In genomic region chr11:94775576-94776327, GRCh38 we compare ENCODE assay signal across 11 cellular contexts. TPM values are rescaled to one million over a fixed set of nuclear protein-coding genes. Genes with fewer than 3 reads are reported as not detected.
DNase-seq lines count a peak whose midpoint lies in the region; ATAC-seq and TF ChIP-seq lines count a peak whose summit lies in the region.
"Had no signal": no experiment of that assay in that cellular context is flagged by ENCODE, and none has a peak within 500 bp of the region (broad histone marks: within the 10 kb centered on the region; RNA-seq: fewer than 3 reads in every experiment).

No MANE protein-coding gene starts in this region.

- no peak overlapping the region for H2AFZ ChIP-seq in HCT116 (ENCODE audit: low read depth, low read length, poor library complexity, severe bottlenecking)

- H3K27me3 ChIP-seq in HCT116 (ENCODE audit: insufficient read depth, low read length): no peaks in the 10 kb centered on the region
- no peaks in the 10 kb centered on the region for H3K27me3 ChIP-seq in esophagus (ENCODE audit: control insufficient read depth in 1 of 2, insufficient read depth in 2 of 2, low read length in 2 of 2)
- H3K27me3 ChIP-seq in skeletal muscle tissue (ENCODE audit: control insufficient read depth in 3 of 3, insufficient read depth in 3 of 3, low read length in 3 of 3): no peaks in the 10 kb centered on the region
- H3K27me3 ChIP-seq: adrenal gland had no signal

- no peak for TF ChIP-seq CTCF in HCT116 (IDR thresholded peaks at IDR 0.05 in 2 of 3, conservative IDR thresholded peaks at IDR 0.05 in 1 of 3; ENCODE audit: borderline replicate concordance in 1 of 3, insufficient read depth in 1 of 3, low read depth in 2 of 3, low read length in 2 of 3)

- no peak overlapping the region for H3K4me3 Mint-ChIP-seq in activated T-cell treated with anti-CD3 and anti-CD28 coated beads, Interleukin-2, amount 50 U/mL, for 72 hours
- H3K4me3 Mint-ChIP-seq: activated T-cell treated with anti-CD3 and anti-CD28 coated beads, Interleukin-2, amount 50 U/mL, for 4 hours; naive thymus-derived CD8-positive, alpha-beta T cell had no signal

- peaks cover 7% of the 10 kb centered on the region for H3K4me1 Mint-ChIP-seq in activated T-cell treated with anti-CD3 and anti-CD28 coated beads, Interleukin-2, amount 50 U/mL, for 72 hours (ENCODE audit: low read depth)

- H3K9ac ChIP-seq in HCT116 (ENCODE audit: low read length) (no peak overlapping the region), skeletal muscle tissue (ENCODE audit: low read depth in 1 of 3, low read length in 3 of 3) (no peak overlapping the region)

- no TSS peak for BruUV-seq in HCT116 (replicated peaks; lab: Mats Ljungman, UMichigan)

- DNase-seq in HCT116 (ENCODE audit: low read depth, low spot score): no peak
- peak; percentile 64 for DNase-seq in NCI-H748 (lab: John Stamatoyannopoulos, UW; ENCODE audit: unreplicated experiment)
- DNase-seq in activated T-cell treated with anti-CD3 and anti-CD28 coated beads, Interleukin-2, amount 50 U/mL, for 72 hours: no peak
- DNase-seq: activated CD4-positive, alpha-beta T cell treated with anti-CD3 and anti-CD28 coated beads for 48 hours; activated T-cell treated with anti-CD3 and anti-CD28 coated beads, Interleukin-2, amount 50 U/mL, for 4 hours; naive thymus-derived CD8-positive, alpha-beta T cell had no signal

- H3K36me3 ChIP-seq in HCT116 (ENCODE audit: control insufficient read depth in 1 of 2, insufficient read depth in 2 of 2, low read length in 2 of 2) (no peaks in the 10 kb centered on the region), esophagus (ENCODE audit: control insufficient read depth in 2 of 2, insufficient read depth in 2 of 2, low read length in 1 of 2) (no peaks in the 10 kb centered on the region), skeletal muscle tissue (ENCODE audit: control insufficient read depth in 3 of 3, insufficient read depth in 3 of 3, low read length in 3 of 3) (no peaks in the 10 kb centered on the region)
- H3K36me3 ChIP-seq: adrenal gland had no signal

- POLR2A ChIA-PET in HCT116 (lab: Charles Lee): no interaction called here

- H3K36me3 Mint-ChIP-seq in activated T-cell treated with anti-CD3 and anti-CD28 coated beads, Interleukin-2, amount 50 U/mL, for 72 hours (ENCODE audit: insufficient read depth in 2 of 2): no peaks in the 10 kb centered on the region
- H3K36me3 Mint-ChIP-seq: naive thymus-derived CD8-positive, alpha-beta T cell had no signal

- no peaks in the 10 kb centered on the region for H3K9me2 ChIP-seq in HCT116 (ENCODE audit: insufficient read depth)

- ATAC-seq in HCT116 (0 out of 2 replicates have a peak, but pooled peaks have one; percentile 29), GM19395 (IDR thresholded peaks at IDR 0.05; ENCODE audit: unreplicated experiment) (no peak), HG03432 (IDR thresholded peaks at IDR 0.05; ENCODE audit: unreplicated experiment) (no peak)
- ATAC-seq in activated T-cell treated with anti-CD3 and anti-CD28 coated beads, Interleukin-2, amount 50 U/mL, for 72 hours (replicated peaks in 1 of 2): no peak
- ATAC-seq: activated T-cell treated with anti-CD3 and anti-CD28 coated beads, Interleukin-2, amount 50 U/mL, for 4 hours; naive thymus-derived CD8-positive, alpha-beta T cell had no signal

- H3K4me2 ChIP-seq in HCT116 (ENCODE audit: low read length): peak overlapping the region; percentile 41

- peaks cover 15 to 41% of the 10 kb centered on the region in 2 experiments; a peak in 3 of 4 replicates for H3K4me1 ChIP-seq in HCT116 (ENCODE audit: control insufficient read depth in 1 of 2, insufficient read depth in 2 of 2, low read length in 2 of 2)
- peaks cover 0 to 11% of the 10 kb centered on the region in 2 donors for H3K4me1 ChIP-seq in esophagus (ENCODE audit: control insufficient read depth in 2 of 2, insufficient read depth in 2 of 2, low read length in 1 of 2)
- H3K4me1 ChIP-seq in skeletal muscle tissue (ENCODE audit: control insufficient read depth in 3 of 3, insufficient read depth in 3 of 3, low read length in 3 of 3): peaks cover 40 to 63% (median 45%) of the 10 kb centered on the region in 3 donors

- WGBS in esophagus, 2 donors: 79% methylated on average over 5 of the region's 5 CpGs

- H3K4me3 ChIP-seq in HCT116 (replicated peaks in 1 of 2; ENCODE audit: low read depth in 1 of 2, low read length in 2 of 2) (no peak overlapping the region), esophagus (ENCODE audit: low read depth in 1 of 2, low read length in 2 of 2) (no peak overlapping the region), skeletal muscle tissue (ENCODE audit: low read length in 3 of 3) (peak overlapping the region in 1 of 3 donors; percentile 16)
- H3K4me3 ChIP-seq: adrenal gland had no signal

- H3K79me2 ChIP-seq in HCT116 (ENCODE audit: insufficient read depth, low read length): peaks cover 96% of the 10 kb centered on the region

- H3K27ac Mint-ChIP-seq in activated T-cell treated with anti-CD3 and anti-CD28 coated beads, Interleukin-2, amount 50 U/mL, for 72 hours: no peak overlapping the region
- H3K27ac Mint-ChIP-seq: naive thymus-derived CD8-positive, alpha-beta T cell had no signal

- RAD21 ChIA-PET in HCT116 (lab: Charles Lee; ENCODE audit: low non-redundant PET in 1 of 2, low total read pairs in 2 of 2, uncharacterized antibody in 2 of 2, unreplicated experiment in 2 of 2): no interaction called here

- peaks cover 43% of the 10 kb centered on the region for H3K27me3 Mint-ChIP-seq in activated T-cell treated with anti-CD3 and anti-CD28 coated beads, Interleukin-2, amount 50 U/mL, for 72 hours (ENCODE audit: low read depth)

- H3K9me3 Mint-ChIP-seq in activated T-cell treated with anti-CD3 and anti-CD28 coated beads, Interleukin-2, amount 50 U/mL, for 72 hours: no peaks in the 10 kb centered on the region
- H3K9me3 Mint-ChIP-seq: activated T-cell treated with anti-CD3 and anti-CD28 coated beads, Interleukin-2, amount 50 U/mL, for 4 hours had no signal

- no peaks in the 10 kb centered on the region for H4K20me1 ChIP-seq in HCT116 (ENCODE audit: insufficient read depth)

- TF ChIP-seq RAD21 in HCT116 (IDR thresholded peaks at IDR 0.05; ENCODE audit: low read depth): no peak

- H3K9me3 ChIP-seq in HCT116 (ENCODE audit: control insufficient read depth in 1 of 2, insufficient read depth in 1 of 2, low read depth in 1 of 2, low read length in 2 of 2) (no peaks in the 10 kb centered on the region), esophagus (ENCODE audit: control insufficient read depth in 2 of 2, insufficient read depth in 1 of 2, low read depth in 1 of 2, low read length in 1 of 2) (no peaks in the 10 kb centered on the region), skeletal muscle tissue (ENCODE audit: control insufficient read depth in 3 of 3, low read length in 3 of 3) (no peaks in the 10 kb centered on the region)
- H3K9me3 ChIP-seq: adrenal gland had no signal

- TF ChIP-seq POLR2A in HCT116 (IDR thresholded peaks at IDR 0.05; ENCODE audit: borderline replicate concordance, extremely low read depth, insufficient read depth, insufficient read length): no peak

- CTCF ChIA-PET in HCT116 (lab: Charles Lee): no interaction called here

- intact Hi-C loops in HCT116 (cut with micrococcal nuclease): no loop called here

- H3K27ac ChIP-seq in HCT116 (ENCODE audit: low read depth, low read length): no peak overlapping the region
- H3K27ac ChIP-seq in esophagus (ENCODE audit: low read depth in 2 of 2, low read length in 1 of 2): peak overlapping the region; percentile 85 to 91
- peak overlapping the region; percentile 8 for H3K27ac ChIP-seq in skeletal muscle tissue (ENCODE audit: low read depth, low read length)

TF ChIP-seq in HCT116, 20 proteins besides CTCF, POLR2A, EP300 and RAD21 (continues in another document):
- TF ChIP-seq JUND (IDR thresholded peaks at IDR 0.05): no peak
- TF ChIP-seq ZFX (IDR thresholded peaks at IDR 0.05): no peak
- no peak for TF ChIP-seq SP1 (IDR thresholded peaks at IDR 0.05; ENCODE audit: low read depth)
- TF ChIP-seq REST (IDR thresholded peaks at IDR 0.05; ENCODE audit: low read depth): no peak
- no peak for TF ChIP-seq ELF1 (IDR thresholded peaks at IDR 0.05; ENCODE audit: borderline replicate concordance, low read depth)
- no peak for TF ChIP-seq MAX (IDR thresholded peaks at IDR 0.05)
- no peak for TF ChIP-seq EZH2 (IDR thresholded peaks at IDR 0.05)
- TF ChIP-seq CBX3 (IDR thresholded peaks at IDR 0.05; ENCODE audit: low read depth): no peak
- no peak for TF ChIP-seq FOSL1 (IDR thresholded peaks at IDR 0.05; ENCODE audit: low read depth)
- no peak for TF ChIP-seq SIN3A (IDR thresholded peaks at IDR 0.05; ENCODE audit: low read depth)
- no peak for TF ChIP-seq YY1 (IDR thresholded peaks at IDR 0.05; ENCODE audit: extremely low read depth, insufficient replicate concordance, low read depth, low read length)

RNA-seq across cellular contexts. Expression of gene AMOTL1, which starts 7.6 kb away (rescaled TPM):
- total RNA-seq in HCT116 (2021; ENCODE audit: unreplicated experiment) (27.6 TPM), skeletal muscle tissue (79.3 TPM)
- polyA plus RNA-seq in HCT116 (2012): 8.8 and 9.6 TPM in 2 replicates
- 10 to 100 TPM; 11.3 to 15.4 TPM for polyA plus RNA-seq in esophagus
- 1 to 10 TPM in 1 of 2 donors, under 1 TPM in 1; 0.67 to 2.8 TPM for total RNA-seq in activated T-cell treated with anti-CD3 and anti-CD28 coated beads, Interleukin-2, amount 50 U/mL, for 72 hours
